ENCODE assay signal across 10 cellular contexts in the genomic region with DNA sequence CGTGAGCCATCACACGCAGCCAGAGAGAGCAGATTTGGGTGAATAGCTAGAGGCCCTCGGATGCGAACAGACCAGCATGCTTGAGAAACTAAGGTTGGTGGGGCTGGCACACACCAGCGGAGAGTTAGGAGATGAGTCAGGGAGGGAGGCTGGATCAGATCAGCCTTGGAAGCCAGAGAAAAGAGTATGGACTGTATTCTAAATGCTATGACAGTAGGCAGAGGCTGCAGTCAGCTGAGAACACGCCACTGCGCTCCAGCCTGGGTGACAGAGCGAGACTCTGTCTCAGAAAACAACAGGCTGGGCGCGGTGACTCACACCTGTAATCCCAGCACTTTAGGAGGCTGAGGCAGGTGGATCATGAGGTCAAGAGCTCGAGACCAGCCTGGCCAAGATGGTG. TPM values are rescaled to one million over a fixed set of nuclear protein-coding genes. Genes with fewer than 3 reads are reported as not detected.
DNase-seq lines count a peak whose midpoint lies in the region; ATAC-seq, FAIRE-seq and TF ChIP-seq lines count a peak whose summit lies in the region.
"Had no signal": no experiment of that assay in that cellular context is flagged by ENCODE, and none has a peak within 500 bp of the region (broad histone marks: within the 10 kb centered on the region; RNA-seq: fewer than 3 reads in every experiment).

No MANE protein-coding gene starts in this region.

- no peak overlapping the region for H3K23ac ChIP-seq in mesenchymal stem cell (ENCODE audit: low read length in 2 of 2)

- intact Hi-C loops in mammary epithelial cell (cut with micrococcal nuclease) (loop anchor here (1.0 to 5.0 kb wide), 3 partner anchors 63 to 167 kb away; partner anchors contain the start of genes CASP9, DDI2 and SPEN), left ventricle myocardium superior (cut with micrococcal nuclease) (no loop called here)

- no peaks in the 10 kb centered on the region for H3K79me1 ChIP-seq in mesenchymal stem cell (replicated peaks; ENCODE audit: low read length, poor library complexity, severe bottlenecking)

- TF ChIP-seq CTCF in A549 (IDR thresholded peaks at IDR 0.05) (no peak), mammary epithelial cell (conservative IDR thresholded peaks at IDR 0.05 in 1 of 2, IDR thresholded peaks at IDR 0.05 in 1 of 2; ENCODE audit: extremely low read depth in 1 of 2, insufficient read depth in 1 of 2, low read depth in 1 of 2, low read length in 2 of 2) (no peak)

- H3K18ac ChIP-seq in mesenchymal stem cell (ENCODE audit: low read depth in 1 of 2, low read length in 2 of 2): peak overlapping the region in 1 of 2 experiments; percentile 2

- no peak for TF ChIP-seq EP300 in A549 (IDR thresholded peaks at IDR 0.05)

- BruUV-seq in mammary epithelial cell (replicated peaks; lab: Mats Ljungman, UMichigan): no TSS peak

- peaks cover 11% of the 10 kb centered on the region for H3K4me1 Mint-ChIP-seq in T-helper 2 cell treated with Interferon-gamma antibody and Interleukin-4, amounts not matched to agents 5 μg/mL and 100 μg/mL, for 36 hours (ENCODE audit: low read depth)

- no peak overlapping the region for H2BK12ac ChIP-seq in mesenchymal stem cell (ENCODE audit: low read length in 2 of 2)

- H3K4me3 ChIP-seq in A549 (no peak overlapping the region), mammary epithelial cell (replicated peaks in 1 of 3; ENCODE audit: insufficient read depth in 1 of 3, low read depth in 2 of 3, low read length in 3 of 3) (no peak overlapping the region), mesenchymal stem cell (ENCODE audit: insufficient read depth in 1 of 2, low read depth in 1 of 2, low read length in 2 of 2) (peak overlapping the region in 1 of 2 experiments; percentile 47)

- H4K8ac ChIP-seq in mesenchymal stem cell (ENCODE audit: low read length): no peak overlapping the region

- no peak for TF ChIP-seq RAD21 in A549 (conservative IDR thresholded peaks at IDR 0.05 in 1 of 2, IDR thresholded peaks at IDR 0.05 in 1 of 2)

- CTCF ChIA-PET in A549 (lab: Yijun Ruan, JAX) (interaction anchor here (1.4 kb wide), 1 partner anchor 9 kb away, joined by 3 read pairs; no protein-coding TSS in a partner anchor), mammary epithelial cell (lab: Charles Lee; ENCODE audit: low non-redundant PET) (no interaction called here)

- H3K36me3 ChIP-seq in mammary epithelial cell (ENCODE audit: insufficient read depth, low read length): no peaks in the 10 kb centered on the region
- no peaks in the 10 kb centered on the region for H3K36me3 ChIP-seq in mesenchymal stem cell (ENCODE audit: control insufficient read depth in 1 of 2, insufficient read depth in 2 of 2, low read depth in 1 of 2, low read length in 2 of 2)

- H3K9ac ChIP-seq in mammary epithelial cell (ENCODE audit: insufficient read depth, low read length): peak overlapping the region; percentile 43
- peak overlapping the region; percentile 87 for H3K9ac ChIP-seq in mesenchymal stem cell (ENCODE audit: low read length)

- POLR2A ChIA-PET in A549 (lab: Yijun Ruan, JAX): no interaction called here

- no peak overlapping the region for H2BK5ac ChIP-seq in mesenchymal stem cell (ENCODE audit: low read depth, low read length, poor library complexity, severe bottlenecking)

- H3K36me3 Mint-ChIP-seq in T-helper 2 cell treated with Interferon-gamma antibody and Interleukin-4, amounts not matched to agents 5 μg/mL and 100 μg/mL, for 36 hours (ENCODE audit: low read depth): no peaks in the 10 kb centered on the region
- H3K36me3 Mint-ChIP-seq: CD4-positive, CD25-positive, alpha-beta regulatory T cell had no signal

- no peak overlapping the region for H3K4ac ChIP-seq in mesenchymal stem cell (ENCODE audit: low read depth in 1 of 2, low read length in 2 of 2)

- H3K27me3 ChIP-seq in mammary epithelial cell (ENCODE audit: insufficient read depth, low read length) (no peaks in the 10 kb centered on the region), mesenchymal stem cell (ENCODE audit: control insufficient read depth in 1 of 2, insufficient read depth in 1 of 2, low read length in 2 of 2) (no peaks in the 10 kb centered on the region)

- no peaks in the 10 kb centered on the region for H3K9me3 Mint-ChIP-seq in T-helper 2 cell treated with Interferon-gamma antibody and Interleukin-4, amounts not matched to agents 5 μg/mL and 100 μg/mL, for 36 hours

- H3K4me2 ChIP-seq in A549 (peak overlapping the region; percentile 34; the same call in 2 of the 3 replicates), mammary epithelial cell (ENCODE audit: insufficient read depth, low read depth, low read length) (peak overlapping the region; percentile 24), mesenchymal stem cell (ENCODE audit: low read length, poor library complexity, severe bottlenecking) (no peak overlapping the region)

- FAIRE-seq in A549 (lab: Jason Lieb, UNC): no peak

- no peak overlapping the region for H4K91ac ChIP-seq in mesenchymal stem cell (ENCODE audit: low read length)

- H3K4me3 Mint-ChIP-seq in T-helper 2 cell treated with Interferon-gamma antibody and Interleukin-4, amounts not matched to agents 5 μg/mL and 100 μg/mL, for 36 hours: no peak overlapping the region

- H3K4me1 ChIP-seq in A549 (peaks cover 29% of the 10 kb centered on the region), mammary epithelial cell (ENCODE audit: insufficient read depth, low read length) (peaks cover 46% of the 10 kb centered on the region), mesenchymal stem cell (ENCODE audit: control insufficient read depth, insufficient read depth, low read depth, low read length) (peaks cover 18% of the 10 kb centered on the region)

- H3K27me3 Mint-ChIP-seq in T-helper 2 cell treated with Interferon-gamma antibody and Interleukin-4, amounts not matched to agents 5 μg/mL and 100 μg/mL, for 36 hours (ENCODE audit: low read depth): no peaks in the 10 kb centered on the region

- in situ Hi-C loops in mammary epithelial cell (cut with MboI; ENCODE audit: low sequenced_read_pairs in 2 of 2): no loop called here

- H4K20me1 ChIP-seq in mammary epithelial cell (ENCODE audit: insufficient read depth, low read length): no peaks in the 10 kb centered on the region

- peaks cover 16% of the 10 kb centered on the region for H3K79me2 ChIP-seq in mammary epithelial cell (ENCODE audit: insufficient read depth, low read length)

- WGBS in A549 (ENCODE audit: missing lambda C conversion rate): 81% methylated on average over 11 of the region's 11 CpGs
- 53% methylated on average over 8 of the region's 11 CpGs for WGBS in mammary epithelial cell (ENCODE audit: low coverage, missing lambda C conversion rate)
- 93% methylated on average over 11 of the region's 11 CpGs for WGBS in mesenchymal stem cell

- H3K9me3 ChIP-seq in A549 (no peaks in the 10 kb centered on the region), mammary epithelial cell (replicated peaks; ENCODE audit: insufficient read depth, low read length) (no peaks in the 10 kb centered on the region), mesenchymal stem cell (ENCODE audit: control insufficient read depth, low read length) (no peaks in the 10 kb centered on the region)

- TF ChIP-seq POLR2A in A549 (IDR thresholded peaks at IDR 0.05; ENCODE audit: low read length): no peak

- H3K27ac ChIP-seq in A549 (peak overlapping the region; percentile 30 to 68; a peak in 3 of 6 replicates), mammary epithelial cell (ENCODE audit: insufficient read depth, low read depth, low read length) (peak overlapping the region; percentile 86), mesenchymal stem cell (ENCODE audit: low read length, poor library complexity, severe bottlenecking) (no peak overlapping the region)

- no peak overlapping the region for H2BK15ac ChIP-seq in mesenchymal stem cell (ENCODE audit: low read depth, poor library complexity, severe bottlenecking)

- H2AK5ac ChIP-seq in mesenchymal stem cell (ENCODE audit: low read length, severe bottlenecking): no peak overlapping the region

- dilution Hi-C loops in mammary epithelial cell (cut with HindIII; ENCODE audit: low sequenced_read_pairs): no loop called here

- H3K14ac ChIP-seq in mesenchymal stem cell (ENCODE audit: low read length in 2 of 2): no peak overlapping the region

- no peak for DNase-seq in A549 (ENCODE audit: low read depth in 1 of 2, low spot score in 1 of 2)
- peak; percentile 80 for DNase-seq in HK-2 (ENCODE audit: unreplicated experiment)
- DNase-seq in mammary epithelial cell: peak; percentile 57
- peak; percentile 65 for DNase-seq in mesenchymal stem cell
- no peak for DNase-seq in left ventricle myocardium superior
- DNase-seq in T-helper 2 cell treated with Interferon-gamma antibody and Interleukin-4, amounts not matched to agents 5 μg/mL and 100 μg/mL, for 36 hours (ENCODE audit: low spot score): no peak
- DNase-seq: nucleus accumbens had no signal

- no peak overlapping the region for H3K27ac Mint-ChIP-seq in T-helper 2 cell treated with Interferon-gamma antibody and Interleukin-4, amounts not matched to agents 5 μg/mL and 100 μg/mL, for 36 hours

- H2AFZ ChIP-seq in mammary epithelial cell (ENCODE audit: low read depth, low read length): peak overlapping the region; percentile 61
- no peak overlapping the region for H2AFZ ChIP-seq in mesenchymal stem cell (ENCODE audit: low read depth, low read length)

- H2BK120ac ChIP-seq in mesenchymal stem cell (ENCODE audit: low read depth, low read length): no peak overlapping the region

- ATAC-seq in A549 (peak; percentile 28 to 40; a peak in 1 of 6 replicates), left ventricle myocardium superior (no peak), GM18520 (IDR thresholded peaks at IDR 0.05; ENCODE audit: unreplicated experiment) (no peak)
- no peak for ATAC-seq in activated CD4-positive, CD25-positive, alpha-beta regulatory T cell treated with anti-CD3 and anti-CD28 coated beads, Interleukin-2, amount 50 U/mL, for 24 hours

RNA-seq across cellular contexts. Expression of gene PLEKHM2, which starts 4.0 kb away (rescaled TPM):
- polyA plus RNA-seq in A549 (2011; rRNA removed) (14.7 and 19.4 TPM in 2 replicates), A549 (2017; fragmentation: RNase III; extraction: RNeasy Plus Mini Kit Qiagen cat#74134 plus additional on column Dnase treatment) (20.0 to 21.8 TPM (median 21.5 TPM) in 3 replicates), mammary epithelial cell (36.3 TPM)
- polyA plus RNA-seq in A549 (2012; cell fraction: cytosol; rRNA removed): 25.4 and 30.6 TPM in 2 replicates
- 57.6 and 64.6 TPM in 2 replicates for polyA plus RNA-seq in A549 (2012; cell fraction: nucleus; rRNA removed)
- polyA minus RNA-seq in A549 (2011; rRNA and poly(A)+ RNA removed): 29.1 and 30.6 TPM in 2 replicates
- total RNA-seq in mammary epithelial cell (10 to 100 TPM; 50.2 to 53.9 TPM), left ventricle myocardium superior (95.2 TPM)
- 62.1 TPM for polyA minus RNA-seq in mammary epithelial cell
- 54.6 TPM for polyA plus RNA-seq in mesenchymal stem cell (2013, experiment 1 of 2)
- 54.8 TPM for polyA plus RNA-seq in mesenchymal stem cell (2013, experiment 2 of 2)

RNA-seq across cellular contexts. Expression of gene SLC25A34, which starts 55.9 kb away (rescaled TPM):
- polyA plus RNA-seq in A549 (2011; rRNA removed) (0.12 and 0.19 TPM in 2 replicates), A549 (2017; fragmentation: RNase III; extraction: RNeasy Plus Mini Kit Qiagen cat#74134 plus additional on column Dnase treatment) (0.19 to 0.31 TPM (median 0.26 TPM) in 3 replicates), mammary epithelial cell (0.39 TPM)
- 0.19 and 0.22 TPM in 2 replicates for polyA plus RNA-seq in A549 (2012; cell fraction: cytosol; rRNA removed)
- 1.2 and 2.0 TPM in 2 replicates for polyA plus RNA-seq in A549 (2012; cell fraction: nucleus; rRNA removed)
- polyA minus RNA-seq in A549 (2011; rRNA and poly(A)+ RNA removed): not detected in 2 replicates
- total RNA-seq in mammary epithelial cell (under 1 TPM; 0.67 to 0.89 TPM), left ventricle myocardium superior (52.8 TPM)
- polyA minus RNA-seq in mammary epithelial cell: not detected
- polyA plus RNA-seq in mesenchymal stem cell (2013, experiment 1 of 2): 0.32 TPM
- polyA plus RNA-seq in mesenchymal stem cell (2013, experiment 2 of 2): 0.27 TPM
- polyA plus RNA-seq: CD4-positive, CD25-positive, alpha-beta regulatory T cell had no signal

Comparison
In these comparisons a context has a peak if more than half of its experiments do, and no peak if none do; other contexts are left out.
1. ATAC-seq: peak in A549 (2 of 2); none in left ventricle myocardium superior (single experiment), GM18520 (single experiment) and activated CD4-positive, CD25-positive, alpha-beta regulatory T cell treated with anti-CD3 and anti-CD28 coated beads, Interleukin-2, amount 50 U/mL, for 24 hours (0 of 2).
2. DNase-seq: peak in HK-2 (single experiment), mammary epithelial cell (single experiment) and mesenchymal stem cell (single experiment); none in A549 (0 of 2), left ventricle myocardium superior (single experiment) and T-helper 2 cell treated with Interferon-gamma antibody and Interleukin-4, amounts not matched to agents 5 μg/mL and 100 μg/mL, for 36 hours (single experiment).
3. RNA of gene SLC25A34, which starts 55.9 kb away (total RNA-seq): 52.8 TPM in left ventricle myocardium superior (single experiment); 0.67 to 0.89 TPM in mammary epithelial cell; every median in the first group is over 10 times any median in the second.